17 cellular contexts compared by ENCODE assay signal in genomic region chr3:9343115-9343514, GRCh38. TPM values are rescaled to one million over a fixed set of nuclear protein-coding genes. Genes with fewer than 3 reads are reported as not detected.
DNase-seq lines count a peak whose midpoint lies in the region; ATAC-seq and TF ChIP-seq lines count a peak whose summit lies in the region.
"Had no signal": no experiment of that assay in that cellular context is flagged by ENCODE, and none has a peak within 500 bp of the region (broad histone marks: within the 10 kb centered on the region; RNA-seq: fewer than 3 reads in every experiment).

No MANE protein-coding gene starts in this region.

- no peak overlapping the region for H2AK5ac ChIP-seq in neuronal stem cell (ENCODE audit: low read depth, low read length)

- no peak overlapping the region for H2BK15ac ChIP-seq in neuronal stem cell (ENCODE audit: low read length)

- H3K14ac ChIP-seq in neuronal stem cell (ENCODE audit: low read length): no peak overlapping the region

- 100% methylated on average over 1 of the region's 4 CpGs; no CpG with 5 or more reads in 1 of the 2 donors for WGBS in neuronal stem cell (ENCODE audit: extremely low coverage in 2 of 2, insufficient read length in 2 of 2, insufficient replicate concordance in 1 of 2), 2 donors

- no peak overlapping the region for H3K4me3 Mint-ChIP-seq in mesothelial cell of epicardium
- H3K4me3 Mint-ChIP-seq: B cell; CD8-positive, alpha-beta T cell; H9 had no signal

- H4K8ac ChIP-seq in neuronal stem cell (ENCODE audit: low read depth, low read length): no peak overlapping the region

- POLR2A ChIA-PET in PC-3 (lab: Charles Lee; ENCODE audit: unreplicated experiment): no interaction called here

- peak overlapping the region; percentile 2; the same call in 1 of the 2 replicates for H3K27ac ChIP-seq in PC-3 (ENCODE audit: low read length)
- H3K27ac ChIP-seq in colonic mucosa: peak overlapping the region; percentile 83
- H3K27ac ChIP-seq in neuronal stem cell (replicated peaks; ENCODE audit: low read length): no peak overlapping the region
- H3K27ac ChIP-seq: BLaER1 treated with 17β-estradiol and CSF1 and Interleukin-3, amounts not matched to agents 10 nM and 100 nM had no signal

- H4K20me1 ChIP-seq in PC-3 (ENCODE audit: low read length): no peaks in the 10 kb centered on the region
- H4K20me1 ChIP-seq: BLaER1 treated with 17β-estradiol and CSF1 and Interleukin-3, amounts not matched to agents 10 nM and 100 nM had no signal

- H3K4me3 ChIP-seq in PC-3 (ENCODE audit: low read length): no peak overlapping the region
- H3K4me3 ChIP-seq in colonic mucosa: peak overlapping the region; percentile 2
- no peak overlapping the region for H3K4me3 ChIP-seq in neuronal stem cell (ENCODE audit: low read length in 2 of 2)
- H3K4me3 ChIP-seq: BLaER1 treated with 17β-estradiol and CSF1 and Interleukin-3, amounts not matched to agents 10 nM and 100 nM had no signal

- H3K9ac ChIP-seq in PC-3 (ENCODE audit: low read length) (no peak overlapping the region), colonic mucosa (ENCODE audit: low read depth in 2 of 2, low read length in 2 of 2) (peak overlapping the region in 1 of 2 donors; percentile 43), neuronal stem cell (ENCODE audit: low read depth, low read length, poor library complexity) (no peak overlapping the region)
- H3K9ac ChIP-seq: BLaER1 treated with 17β-estradiol and CSF1 and Interleukin-3, amounts not matched to agents 10 nM and 100 nM had no signal

- CTCF ChIA-PET in PC-3 (lab: Charles Lee): no interaction called here

- peak overlapping the region; percentile 6 for H3K27ac Mint-ChIP-seq in mesothelial cell of epicardium
- H3K27ac Mint-ChIP-seq: B cell; CD8-positive, alpha-beta T cell; H9 had no signal

- H3K9me2 ChIP-seq in PC-3 (replicated peaks; ENCODE audit: low read length): 0 out of 2 replicates have a peak, but pooled peaks cover 4% of the 10 kb centered on the region

- no peaks in the 10 kb centered on the region for H3K27me3 ChIP-seq in PC-3 (ENCODE audit: low read length)
- H3K27me3 ChIP-seq in colonic mucosa: no peaks in the 10 kb centered on the region
- no peaks in the 10 kb centered on the region for H3K27me3 ChIP-seq in neuronal stem cell (ENCODE audit: control insufficient read depth in 3 of 3, insufficient read depth in 3 of 3, low read depth in 1 of 3, low read length in 3 of 3)
- H3K27me3 ChIP-seq: BLaER1 treated with 17β-estradiol and CSF1 and Interleukin-3, amounts not matched to agents 10 nM and 100 nM had no signal

- no peak overlapping the region for H3K4ac ChIP-seq in neuronal stem cell (ENCODE audit: low read length)

- peaks cover 27% of the 10 kb centered on the region for H3K4me1 Mint-ChIP-seq in mesothelial cell of epicardium

- peaks cover 3% of the 10 kb centered on the region for H3K36me3 Mint-ChIP-seq in mesothelial cell of epicardium
- H3K36me3 Mint-ChIP-seq: CD8-positive, alpha-beta T cell had no signal

- intact Hi-C loops in PC-3 (cut with micrococcal nuclease) (no loop called here), colonic mucosa (cut with DNase I) (no loop called here)

- no peaks in the 10 kb centered on the region for H3K79me1 ChIP-seq in neuronal stem cell (ENCODE audit: low read depth, low read length)

- H3K9me3 ChIP-seq in PC-3 (ENCODE audit: low read length) (no peaks in the 10 kb centered on the region), colonic mucosa (no peaks in the 10 kb centered on the region), neuronal stem cell (replicated peaks in 1 of 2; ENCODE audit: control insufficient read depth in 2 of 2, insufficient read depth in 1 of 2, low read depth in 1 of 2, low read length in 2 of 2) (no peaks in the 10 kb centered on the region)
- H3K9me3 ChIP-seq: BLaER1 treated with 17β-estradiol and CSF1 and Interleukin-3, amounts not matched to agents 10 nM and 100 nM had no signal

- no peak overlapping the region for H4K91ac ChIP-seq in neuronal stem cell (ENCODE audit: low read depth, low read length, poor library complexity)

- H3K23ac ChIP-seq in neuronal stem cell (ENCODE audit: low read depth, low read length, poor library complexity): no peak overlapping the region

- no peak for DNase-seq in PC-3
- no peak for DNase-seq in colonic mucosa
- DNase-seq in mesothelial cell of epicardium (ENCODE audit: low spot score in 2 of 2, unreplicated experiment in 2 of 2): no peak
- DNase-seq in neuronal stem cell (ENCODE audit: low spot score): no peak
- DNase-seq in stimulated activated CD4-positive, alpha-beta T cell treated with anti-CD3 and anti-CD28 coated beads, Interleukin-15, amount 100 ng/mL, for 24 hours: no peak
- DNase-seq in UCSD-AML1 (lab: John Stamatoyannopoulos, UW; ENCODE audit: unreplicated experiment): no peak
- DNase-seq: 8988T; Calu3; CD8-positive, alpha-beta T cell; DMS79 treated with DMSO at 0.1 percent for 48 hours; GF-D8; H9 had no signal

- H3K9me3 Mint-ChIP-seq in mesothelial cell of epicardium: no peaks in the 10 kb centered on the region
- H3K9me3 Mint-ChIP-seq: CD8-positive, alpha-beta T cell; H9 had no signal

- no peak overlapping the region for H2AFZ ChIP-seq in PC-3 (ENCODE audit: low read length)
- peak overlapping the region; percentile 20 for H2AFZ ChIP-seq in neuronal stem cell (ENCODE audit: low read length)

- no peak overlapping the region for H2BK120ac ChIP-seq in neuronal stem cell (ENCODE audit: low read depth, low read length)

- no peak for TF ChIP-seq CTCF in PC-3 (conservative IDR thresholded peaks at IDR 0.05; ENCODE audit: low read depth, low read length)
- TF ChIP-seq CTCF in colonic mucosa (IDR thresholded peaks at IDR 0.05): no peak
- no peak for TF ChIP-seq CTCF in mesothelial cell of epicardium (IDR thresholded peaks at IDR 0.05; ENCODE audit: unreplicated experiment)

- H3F3A ChIP-seq in PC-3 (ENCODE audit: low read length, unreplicated experiment): no peaks in the 10 kb centered on the region

- H3K79me2 ChIP-seq in PC-3 (ENCODE audit: low read length): no peaks in the 10 kb centered on the region

- H3K18ac ChIP-seq in neuronal stem cell (ENCODE audit: low read length): no peak overlapping the region

- H3K4me1 ChIP-seq in PC-3 (ENCODE audit: insufficient read depth, low read length) (peaks cover 40% of the 10 kb centered on the region), colonic mucosa (peaks cover 4% of the 10 kb centered on the region), neuronal stem cell (ENCODE audit: control insufficient read depth in 2 of 2, insufficient read depth in 1 of 2, low read depth in 1 of 2, low read length in 2 of 2) (peaks cover 0 to 3% of the 10 kb centered on the region in 2 donors)

- ATAC-seq in PC-3: no peak
- ATAC-seq in HG03520 (IDR thresholded peaks at IDR 0.05; ENCODE audit: unreplicated experiment): no peak
- ATAC-seq in activated CD4-positive, CD25-positive, alpha-beta regulatory T cell treated with anti-CD3 and anti-CD28 coated beads, Interleukin-2, amount 50 U/mL, for 24 hours: no peak
- ATAC-seq: CD8-positive, alpha-beta T cell; HepG2 had no signal

- H3K4me2 ChIP-seq in PC-3 (ENCODE audit: low read length) (no peak overlapping the region), neuronal stem cell (ENCODE audit: insufficient read depth, low read length, poor library complexity, severe bottlenecking) (no peak overlapping the region)
- H3K4me2 ChIP-seq: BLaER1 treated with 17β-estradiol and CSF1 and Interleukin-3, amounts not matched to agents 10 nM and 100 nM had no signal

- no peaks in the 10 kb centered on the region for H3K27me3 Mint-ChIP-seq in mesothelial cell of epicardium (ENCODE audit: low read depth)
- H3K27me3 Mint-ChIP-seq: B cell had no signal

- H2BK12ac ChIP-seq in neuronal stem cell (ENCODE audit: low read length): no peak overlapping the region

- BruUV-seq in PC-3 (replicated peaks; lab: Mats Ljungman, UMichigan): no TSS peak

- H3K36me3 ChIP-seq in PC-3 (ENCODE audit: low read depth, low read length): no peaks in the 10 kb centered on the region
- H3K36me3 ChIP-seq in colonic mucosa: no peaks in the 10 kb centered on the region
- no peaks in the 10 kb centered on the region for H3K36me3 ChIP-seq in neuronal stem cell (replicated peaks in 1 of 2; ENCODE audit: control insufficient read depth in 2 of 2, insufficient read depth in 2 of 2, low read length in 2 of 2)
- H3K36me3 ChIP-seq: BLaER1 treated with 17β-estradiol and CSF1 and Interleukin-3, amounts not matched to agents 10 nM and 100 nM had no signal

- H2BK5ac ChIP-seq in neuronal stem cell (ENCODE audit: low read length): no peak overlapping the region

RNA-seq across cellular contexts. Expression of gene THUMPD3, which starts 19.7 kb away (rescaled TPM):
- 45.3 and 65.5 TPM in 2 replicates for total RNA-seq in PC-3 (2014; rRNA removed)
- 10 to 100 TPM; 40.1 to 46.0 TPM for total RNA-seq in colonic mucosa
- total RNA-seq in mesothelial cell of epicardium: 62.1 to 72.7 TPM (median 63.2 TPM) in 3 replicates
- 29.3 TPM for polyA plus RNA-seq in neuronal stem cell (2013, experiment 1 of 2)
- 27.9 TPM for polyA plus RNA-seq in neuronal stem cell (2013, experiment 2 of 2)

RNA-seq across cellular contexts. Expression of gene SETD5, which starts 54.3 kb away (rescaled TPM):
- total RNA-seq in PC-3 (2014; rRNA removed): 64.9 and 74.9 TPM in 2 replicates
- total RNA-seq in colonic mucosa: 10 to 100 TPM; 89.1 to 91.3 TPM
- total RNA-seq in mesothelial cell of epicardium: 247 to 256 TPM (median 254 TPM) in 3 replicates
- 210 TPM for polyA plus RNA-seq in neuronal stem cell (2013, experiment 1 of 2)
- polyA plus RNA-seq in neuronal stem cell (2013, experiment 2 of 2): 225 TPM
